In the genomic region with DNA sequence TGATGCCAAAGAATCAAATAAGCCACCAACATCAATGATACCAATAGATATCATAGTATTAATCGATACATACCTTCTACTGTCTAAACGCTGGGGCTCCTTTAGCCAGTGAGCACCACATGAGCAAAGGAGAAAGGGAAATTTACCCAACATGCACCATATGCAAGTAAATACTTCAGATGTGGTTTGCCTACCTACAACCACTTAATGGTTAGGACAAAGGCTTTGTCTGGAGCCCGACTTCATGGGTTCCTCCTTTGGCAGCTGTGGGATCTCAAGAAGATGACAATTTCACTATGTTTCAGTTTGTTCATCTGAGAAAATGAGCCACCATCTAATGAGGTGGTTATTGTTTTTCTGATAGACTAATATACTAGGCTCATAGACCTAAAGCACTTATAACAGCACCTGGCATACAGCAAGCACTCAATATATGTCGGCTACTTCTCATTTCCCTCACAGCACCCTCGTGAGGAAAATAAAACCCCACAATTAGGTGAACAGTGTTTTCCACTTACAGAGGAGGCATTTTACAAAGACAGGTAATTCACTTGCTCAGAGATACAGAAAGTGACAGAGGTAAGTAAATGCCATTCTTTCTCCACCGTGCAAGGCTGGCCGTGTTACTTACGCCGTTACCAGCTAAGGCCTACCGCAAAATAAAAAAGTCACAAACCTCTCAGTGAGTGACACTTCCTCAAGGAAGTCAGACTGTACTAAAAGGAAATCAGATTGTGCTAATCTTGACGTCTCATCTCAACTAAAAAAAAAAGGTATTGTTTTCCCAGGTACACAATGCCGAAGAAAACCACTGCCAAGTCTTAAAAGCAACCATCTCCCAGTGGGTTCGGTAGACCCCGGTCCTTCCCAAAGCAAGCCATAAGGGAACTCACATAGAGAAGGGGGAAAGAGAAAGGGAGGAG, we compare ENCODE assay signal across 8 cellular contexts. TPM values are rescaled to one million over a fixed set of nuclear protein-coding genes. Genes with fewer than 3 reads are reported as not detected.
A peak's percentile ranks its signal among the peaks of the same experiment; 100 is the strongest.
DNase-seq lines count a peak whose midpoint lies in the region; ATAC-seq, FAIRE-seq and TF ChIP-seq lines count a peak whose summit lies in the region.

No MANE protein-coding gene starts in this region.

- peak overlapping the region; percentile 61 for H3K4me2 ChIP-seq in H9 (ENCODE audit: insufficient read depth, insufficient read length, low read length)

- H3K79me2 ChIP-seq in H9 (ENCODE audit: insufficient read depth, low read length), result no peaks in the 10 kb centered on the region

- H3K4me3 Mint-ChIP-seq in H9 (peak overlapping the region; percentile 77 to 88), osteocyte (ENCODE audit: unreplicated experiment) (peak overlapping the region; percentile 80)

- H3K27ac Mint-ChIP-seq in H9 (no peak overlapping the region), osteocyte (ENCODE audit: unreplicated experiment) (peak overlapping the region; percentile 15)

- no peak overlapping the region for H2AFZ ChIP-seq in H9 (ENCODE audit: low read length)

- no peak overlapping the region for H2BK5ac ChIP-seq in H9 (ENCODE audit: insufficient read length, low read length)

- H3K23me2 ChIP-seq in H9 (ENCODE audit: insufficient read length, low read depth, low read length, poor library complexity, severe bottlenecking), result peaks cover 9% of the 10 kb centered on the region

- no peaks in the 10 kb centered on the region for H4K20me1 ChIP-seq in H9 (ENCODE audit: control insufficient read depth, insufficient read depth, insufficient read length)

- no peak overlapping the region for H2BK20ac ChIP-seq in H9 (ENCODE audit: low read depth, low read length, poor library complexity, severe bottlenecking)

- H3K4ac ChIP-seq in H9 (ENCODE audit: low read depth, low read length), result no peak overlapping the region

- no peak for FAIRE-seq in urothelium cell line (lab: Jason Lieb, UNC)

- H4K8ac ChIP-seq in H9 (replicated peaks; ENCODE audit: insufficient read length, low read depth, low read length), result no peak overlapping the region

- H3K9me3 ChIP-seq in H9 (ENCODE audit: control insufficient read depth, low read depth, low read length), result no peaks in the 10 kb centered on the region

- no peak overlapping the region for H3K14ac ChIP-seq in H9 (ENCODE audit: insufficient read depth, low read length)

- H3K23ac ChIP-seq in H9 (ENCODE audit: insufficient read length, low read depth, low read length), result no peak overlapping the region

- H3K56ac ChIP-seq in H9 (ENCODE audit: insufficient read length, low read depth, low read length), result no peak overlapping the region

- H2BK15ac ChIP-seq in H9 (ENCODE audit: low read depth, low read length), result no peak overlapping the region

- H3K27me3 Mint-ChIP-seq in H9 (ENCODE audit: low read depth), result peaks cover 32% of the 10 kb centered on the region
- no peaks in the 10 kb centered on the region for H3K27me3 Mint-ChIP-seq in osteocyte (ENCODE audit: unreplicated experiment)

- no peak overlapping the region for H2BK12ac ChIP-seq in H9 (ENCODE audit: insufficient read length, low read depth, low read length)

- H3K4me1 Mint-ChIP-seq in H9 (peaks cover 15 to 16% of the 10 kb centered on the region in 2 experiments), osteocyte (ENCODE audit: unreplicated experiment) (peaks cover 25% of the 10 kb centered on the region)

- H3T11ph ChIP-seq in H9 (ENCODE audit: low read length), result no peak overlapping the region

- no peak overlapping the region for H3K9ac ChIP-seq in H9 (ENCODE audit: extremely low read depth, insufficient read length, low read length)

- no CpG with 5 or more reads among the region's 14 CpGs for WGBS in H9 (ENCODE audit: extremely low coverage, insufficient read length, low lambda C conversion rate)

- ATAC-seq in HG02571 (IDR thresholded peaks at IDR 0.05; ENCODE audit: unreplicated experiment), result no peak
- no peak for ATAC-seq in omental fat pad (ENCODE audit: low FRiP score)
- no peak for ATAC-seq in HG03097 (IDR thresholded peaks at IDR 0.05; ENCODE audit: low FRiP score, unreplicated experiment)

- no peak overlapping the region for H3K18ac ChIP-seq in H9 (ENCODE audit: insufficient read length, low read depth, low read length)

- no peaks in the 10 kb centered on the region for H3K4me1 ChIP-seq in H9 (ENCODE audit: insufficient read depth, low read length)

- H4K91ac ChIP-seq in H9 (ENCODE audit: insufficient read length, low read depth, low read length), result no peak overlapping the region

- H3K9me3 Mint-ChIP-seq in H9 (no peaks in the 10 kb centered on the region), osteocyte (ENCODE audit: unreplicated experiment) (no peaks in the 10 kb centered on the region)

- no peak overlapping the region for H4K5ac ChIP-seq in H9 (ENCODE audit: insufficient read length, low read depth, low read length)

- no peak overlapping the region for H2BK120ac ChIP-seq in H9 (ENCODE audit: low read depth, low read length, poor library complexity, severe bottlenecking)

- no peak overlapping the region for H3K27ac ChIP-seq in H9 (ENCODE audit: insufficient read length, low read depth, low read length)

- DNase-seq in H9, result no peak
- peak; percentile 30 for DNase-seq in RPMI8226
- peak; percentile 74 for DNase-seq in dermis blood vessel endothelial cell
- DNase-seq in osteocyte (ENCODE audit: extremely low spot score, unreplicated experiment), result no peak
- no peak for DNase-seq in urothelium cell line (ENCODE audit: low spot score)
- no peak for DNase-seq in omental fat pad (ENCODE audit: low spot score)

- H3K79me1 ChIP-seq in H9 (ENCODE audit: insufficient read depth, low read depth, low read length, poor library complexity, severe bottlenecking), result no peaks in the 10 kb centered on the region

- no peak overlapping the region for H2AK5ac ChIP-seq in H9 (ENCODE audit: insufficient read length, low read length)

- TF ChIP-seq CTCF in H9 (conservative IDR thresholded peaks at IDR 0.05), result no peak
- no peak for TF ChIP-seq CTCF in osteocyte (IDR thresholded peaks at IDR 0.05)
- TF ChIP-seq CTCF in omental fat pad (IDR thresholded peaks at IDR 0.05), result no peak

- peaks cover 0 to 2% (median 0%) of the 10 kb centered on the region in 3 experiments; a peak in 1 of 7 replicates for H3K36me3 Mint-ChIP-seq in H9 (ENCODE audit: insufficient read depth in 1 of 3, low read depth in 3 of 3)
- H3K36me3 Mint-ChIP-seq in osteocyte (ENCODE audit: unreplicated experiment), result peaks cover 7% of the 10 kb centered on the region

- H3K27me3 ChIP-seq in H9 (ENCODE audit: insufficient read depth, low read length), result peaks cover 16% of the 10 kb centered on the region; the same call in 1 of the 2 replicates

RNA-seq across cellular contexts. Expression of gene TTC13, which starts 1.6 kb away (rescaled TPM):
- total RNA-seq in H9 (2021) (7.6 and 8.6 TPM in 2 replicates), dermis blood vessel endothelial cell (22.3 and 37.8 TPM in 2 replicates), osteocyte (15.9 and 19.5 TPM in 2 replicates), omental fat pad (10 to 100 TPM in 3 of 4 donors, 1 to 10 TPM in 1; 7.4 to 47.0 (median 14.9) TPM)

RNA-seq across cellular contexts. Expression of gene ARV1, which starts 1.8 kb away (rescaled TPM):
- total RNA-seq in H9 (2021), result 8.0 and 8.4 TPM in 2 replicates
- 12.6 and 12.7 TPM in 2 replicates for total RNA-seq in dermis blood vessel endothelial cell
- total RNA-seq in osteocyte, result 16.2 and 17.1 TPM in 2 replicates
- 10 to 100 TPM; 11.6 to 18.3 (median 15.4) TPM for total RNA-seq in omental fat pad

Comparison
In these comparisons a context has a peak if more than half of its experiments do, and no peak if none do; other contexts are left out.
1. DNase-seq: peak in RPMI8226 (single experiment) and dermis blood vessel endothelial cell (single experiment); none in H9 (single experiment), osteocyte (single experiment), urothelium cell line (single experiment) and omental fat pad (single experiment).